ENCODE assay signal across 8 cellular contexts in the genomic region with DNA sequence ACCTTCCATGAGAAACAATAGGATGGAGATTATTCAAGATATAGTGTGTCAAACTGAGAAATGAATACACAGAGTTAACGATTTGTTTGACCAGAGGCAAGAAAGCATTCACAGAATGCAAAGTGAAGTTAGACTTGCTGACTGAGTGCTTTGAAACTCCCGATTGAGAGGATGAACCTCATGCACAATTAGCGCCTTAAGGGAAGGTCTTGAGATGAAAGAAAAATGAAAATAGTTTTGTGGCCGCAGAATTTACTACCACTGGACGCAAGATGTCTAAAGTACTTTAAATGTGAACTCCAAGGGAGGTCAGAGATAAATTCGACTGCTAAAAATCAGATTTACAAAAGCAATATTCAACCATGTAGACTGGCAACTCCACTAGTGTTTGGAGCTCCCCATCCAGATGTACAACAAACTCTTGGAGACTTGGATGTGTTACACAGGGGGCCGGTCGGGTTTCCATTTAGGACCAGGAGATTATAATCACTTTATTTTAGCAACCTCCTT. TPM values are rescaled to one million over a fixed set of nuclear protein-coding genes. Genes with fewer than 3 reads are reported as not detected.
DNase-seq lines count a peak whose midpoint lies in the region; ATAC-seq, FAIRE-seq and TF ChIP-seq lines count a peak whose summit lies in the region.

No MANE protein-coding gene starts in this region.

- H3K4me3 ChIP-seq in keratinocyte (ENCODE audit: control insufficient read depth in 2 of 3, extremely low read depth in 1 of 3, insufficient read depth in 2 of 3, low read depth in 1 of 3, low read length in 3 of 3) (peak overlapping the region; percentile 78 to 97 (median 92)), testis (peak overlapping the region; percentile 79 to 88), lower leg skin (ENCODE audit: low read depth, poor library complexity, severe bottlenecking) (no peak overlapping the region)

- peaks cover 22% of the 10 kb centered on the region for H3K36me3 Mint-ChIP-seq in T-helper 2 cell treated with Interferon-gamma antibody and Interleukin-4, amounts not matched to agents 5 μg/mL and 100 μg/mL, for 36 hours (ENCODE audit: low read depth)
- H3K36me3 Mint-ChIP-seq in activated T-helper 2 cell treated with anti-CD3 and anti-CD28 coated beads, Interferon-gamma antibody, Interleukin-2, Interleukin-4, amounts not matched to agents 10 μg/mL and 5 μg/mL and 100 μg/mL, durations not matched to agents 14 hours and 24 hours and 36 hours (ENCODE audit: low read depth): peaks cover 25% of the 10 kb centered on the region

- H2AFZ ChIP-seq in keratinocyte (ENCODE audit: control insufficient read depth, low read length): peak overlapping the region; percentile 93

- peak overlapping the region; percentile 97 for H3K27ac Mint-ChIP-seq in T-helper 2 cell treated with Interferon-gamma antibody and Interleukin-4, amounts not matched to agents 5 μg/mL and 100 μg/mL, for 36 hours
- H3K27ac Mint-ChIP-seq in activated T-helper 2 cell treated with anti-CD3 and anti-CD28 coated beads, Interferon-gamma antibody, Interleukin-2, Interleukin-4, amounts not matched to agents 10 μg/mL and 5 μg/mL and 100 μg/mL, durations not matched to agents 14 hours and 24 hours and 36 hours: peak overlapping the region; percentile 97

- dilution Hi-C loops in keratinocyte (cut with MboI; ENCODE audit: extremely low pct_ligation_motif_present, low sequenced_read_pairs): no loop called here

- ATAC-seq in HG02610 (IDR thresholded peaks at IDR 0.05; ENCODE audit: unreplicated experiment): no peak
- no peak for ATAC-seq in HG02588 (IDR thresholded peaks at IDR 0.05; ENCODE audit: unreplicated experiment)

- peak; percentile 9 for FAIRE-seq in keratinocyte (lab: Jason Lieb, UNC)

- H3K79me2 ChIP-seq in keratinocyte (ENCODE audit: control insufficient read depth, insufficient read depth, low read length): peaks cover 28% of the 10 kb centered on the region

- no peak for TF ChIP-seq POLR2A in testis (IDR thresholded peaks at IDR 0.05)
- no peak for TF ChIP-seq POLR2A in lower leg skin (IDR thresholded peaks at IDR 0.05)

- H3K27me3 Mint-ChIP-seq in T-helper 2 cell treated with Interferon-gamma antibody and Interleukin-4, amounts not matched to agents 5 μg/mL and 100 μg/mL, for 36 hours (ENCODE audit: low read depth): peaks cover 5% of the 10 kb centered on the region
- H3K27me3 Mint-ChIP-seq in activated T-helper 2 cell treated with anti-CD3 and anti-CD28 coated beads, Interferon-gamma antibody, Interleukin-2, Interleukin-4, amounts not matched to agents 10 μg/mL and 5 μg/mL and 100 μg/mL, durations not matched to agents 14 hours and 24 hours and 36 hours (ENCODE audit: low read depth): peaks cover under 1% of the 10 kb centered on the region

- H3K4me1 Mint-ChIP-seq in T-helper 2 cell treated with Interferon-gamma antibody and Interleukin-4, amounts not matched to agents 5 μg/mL and 100 μg/mL, for 36 hours (ENCODE audit: low read depth): peaks cover 36% of the 10 kb centered on the region
- H3K4me1 Mint-ChIP-seq in activated T-helper 2 cell treated with anti-CD3 and anti-CD28 coated beads, Interferon-gamma antibody, Interleukin-2, Interleukin-4, amounts not matched to agents 10 μg/mL and 5 μg/mL and 100 μg/mL, durations not matched to agents 14 hours and 24 hours and 36 hours (ENCODE audit: low read depth): peaks cover 42% of the 10 kb centered on the region

- 29 to 33% methylated on average over 8 of the region's 8 CpGs for WGBS in testis, 2 donors
- 32% methylated on average over 8 of the region's 8 CpGs for WGBS in lower leg skin, 2 donors

- H3K9me3 Mint-ChIP-seq in T-helper 2 cell treated with Interferon-gamma antibody and Interleukin-4, amounts not matched to agents 5 μg/mL and 100 μg/mL, for 36 hours: no peaks in the 10 kb centered on the region
- no peaks in the 10 kb centered on the region for H3K9me3 Mint-ChIP-seq in activated T-helper 2 cell treated with anti-CD3 and anti-CD28 coated beads, Interferon-gamma antibody, Interleukin-2, Interleukin-4, amounts not matched to agents 10 μg/mL and 5 μg/mL and 100 μg/mL, durations not matched to agents 14 hours and 24 hours and 36 hours

- TF ChIP-seq CTCF in keratinocyte (optimal IDR thresholded peaks at IDR 0.05 in 1 of 3, IDR thresholded peaks at IDR 0.05 in 1 of 3, conservative IDR thresholded peaks at IDR 0.05 in 1 of 3; ENCODE audit: extremely low read depth in 1 of 3, insufficient read depth in 2 of 3, low read length in 3 of 3): no peak
- TF ChIP-seq CTCF in testis (IDR thresholded peaks at IDR 0.05): no peak
- no peak for TF ChIP-seq CTCF in lower leg skin (IDR thresholded peaks at IDR 0.05)

- H3K27me3 ChIP-seq in keratinocyte (ENCODE audit: control insufficient read depth, extremely low read depth, insufficient read depth, low read length): no peaks in the 10 kb centered on the region
- no peaks in the 10 kb centered on the region for H3K27me3 ChIP-seq in testis

- peak overlapping the region; percentile 96 for H3K4me3 Mint-ChIP-seq in T-helper 2 cell treated with Interferon-gamma antibody and Interleukin-4, amounts not matched to agents 5 μg/mL and 100 μg/mL, for 36 hours
- H3K4me3 Mint-ChIP-seq in activated T-helper 2 cell treated with anti-CD3 and anti-CD28 coated beads, Interferon-gamma antibody, Interleukin-2, Interleukin-4, amounts not matched to agents 10 μg/mL and 5 μg/mL and 100 μg/mL, durations not matched to agents 14 hours and 24 hours and 36 hours (ENCODE audit: low read depth): peak overlapping the region; percentile 97

- peaks cover 11% of the 10 kb centered on the region for H3K4me1 ChIP-seq in keratinocyte (ENCODE audit: control insufficient read depth, extremely low read depth, insufficient read depth, low read length)
- peaks cover 7% of the 10 kb centered on the region for H3K4me1 ChIP-seq in testis

- intact Hi-C loops in activated T-helper 2 cell treated with anti-CD3 and anti-CD28 coated beads, Interferon-gamma antibody, Interleukin-2, Interleukin-4, amounts not matched to agents 10 μg/mL and 5 μg/mL and 100 μg/mL, durations not matched to agents 14 hours and 24 hours and 36 hours (cut with micrococcal nuclease): loop anchor here (10.0 kb wide), 1 partner anchor 1111 kb away; no protein-coding TSS in a partner anchor
- intact Hi-C loops in testis (cut with DNase I; ENCODE audit: low total_unique reads): no loop called here
- intact Hi-C loops in lower leg skin (cut with DNase I; ENCODE audit: low total_unique reads): no loop called here

- no peak for DNase-seq in T-helper 2 cell treated with Interferon-gamma antibody and Interleukin-4, amounts not matched to agents 5 μg/mL and 100 μg/mL, for 36 hours (ENCODE audit: low spot score)
- no peak for DNase-seq in T-helper 2 cell
- DNase-seq in activated T-helper 2 cell treated with anti-CD3 and anti-CD28 coated beads, Interferon-gamma antibody, Interleukin-2, Interleukin-4, amounts not matched to agents 10 μg/mL and 5 μg/mL and 100 μg/mL, durations not matched to agents 14 hours and 24 hours and 36 hours (ENCODE audit: low spot score): no peak
- no peak for DNase-seq in keratinocyte (ENCODE audit: low read depth, low spot score)
- DNase-seq in testis: no peak
- no peak for DNase-seq in lower leg skin (ENCODE audit: low spot score in 2 of 2)

- H3K4me2 ChIP-seq in keratinocyte (ENCODE audit: control insufficient read depth, extremely low read depth, insufficient read depth, low read depth, low read length): peak overlapping the region; percentile 90

- no peaks in the 10 kb centered on the region for H3K36me3 ChIP-seq in keratinocyte (ENCODE audit: control insufficient read depth in 2 of 2, extremely low read depth in 1 of 2, insufficient read depth in 2 of 2, low read length in 2 of 2)
- H3K36me3 ChIP-seq in testis (ENCODE audit: low read depth, missing control alignments): no peaks in the 10 kb centered on the region

- H4K20me1 ChIP-seq in keratinocyte (ENCODE audit: control insufficient read depth, extremely low read depth, insufficient read depth, low read length): no peaks in the 10 kb centered on the region

- H3K27ac ChIP-seq in keratinocyte (ENCODE audit: control insufficient read depth, insufficient read depth, low read length): peak overlapping the region; percentile 96
- H3K27ac ChIP-seq in testis: peak overlapping the region; percentile 80 to 85

- H3K9me3 ChIP-seq in keratinocyte (ENCODE audit: control insufficient read depth, low read depth, low read length): no peaks in the 10 kb centered on the region
- no peaks in the 10 kb centered on the region for H3K9me3 ChIP-seq in testis

- H3K9me1 ChIP-seq in keratinocyte (ENCODE audit: control insufficient read depth, extremely low read depth, insufficient read depth, low read length): no peaks in the 10 kb centered on the region

- peak overlapping the region; percentile 99 for H3K9ac ChIP-seq in keratinocyte (ENCODE audit: control insufficient read depth, extremely low read depth, insufficient read depth, low read length)

RNA-seq across cellular contexts. Expression of gene RIMOC1, which starts 0.7 kb away (rescaled TPM):
- total RNA-seq in activated T-helper 2 cell treated with anti-CD3 and anti-CD28 coated beads, Interferon-gamma antibody, Interleukin-2, Interleukin-4, amounts not matched to agents 10 μg/mL and 5 μg/mL and 100 μg/mL, durations not matched to agents 14 hours and 24 hours and 36 hours: 26.6 and 28.7 TPM in 2 replicates
- polyA plus RNA-seq in keratinocyte: 16.8 to 23.7 TPM (median 17.6 TPM) in 3 replicates
- 18.6 TPM for polyA plus RNA-seq in keratinocyte (2011; ENCODE audit: low read depth)
- 12.3 and 26.7 TPM in 2 replicates for polyA plus RNA-seq in keratinocyte (2011; cell fraction: cytosol; rRNA removed)
- 11.1 and 17.2 TPM in 2 replicates for polyA plus RNA-seq in keratinocyte (2011; cell fraction: nucleus; rRNA removed)
- polyA plus RNA-seq in keratinocyte (2012; ENCODE audit: low replicate concordance): 9.4 and 10.1 TPM in 2 replicates
- 6.5 to 28.5 TPM (median 19.3 TPM) in 3 replicates for polyA minus RNA-seq in keratinocyte
- 13.8 TPM for polyA minus RNA-seq in keratinocyte (2011; cell fraction: cytosol; rRNA and poly(A)+ RNA removed)
- 7.6 and 13.2 TPM in 2 replicates for polyA minus RNA-seq in keratinocyte (2011; cell fraction: nucleus; rRNA and poly(A)+ RNA removed)
- 10 to 100 TPM; 19.6 to 20.2 TPM for total RNA-seq in testis
- polyA plus RNA-seq in testis (ENCODE audit: insufficient read depth, low read depth, low replicate concordance): 13.1 TPM
- 10 to 100 TPM; 14.1 to 19.1 (median 15.0) TPM for total RNA-seq in lower leg skin

RNA-seq across cellular contexts. Expression of gene FBXO4, which starts 21.6 kb away (rescaled TPM):
- 16.1 and 17.2 TPM in 2 replicates for total RNA-seq in activated T-helper 2 cell treated with anti-CD3 and anti-CD28 coated beads, Interferon-gamma antibody, Interleukin-2, Interleukin-4, amounts not matched to agents 10 μg/mL and 5 μg/mL and 100 μg/mL, durations not matched to agents 14 hours and 24 hours and 36 hours
- polyA plus RNA-seq in keratinocyte: 4.5 to 5.6 TPM (median 5.0 TPM) in 3 replicates
- polyA plus RNA-seq in keratinocyte (2011; ENCODE audit: low read depth): 4.8 TPM
- polyA plus RNA-seq in keratinocyte (2011; cell fraction: cytosol; rRNA removed): 3.2 and 6.1 TPM in 2 replicates
- 3.6 and 4.1 TPM in 2 replicates for polyA plus RNA-seq in keratinocyte (2011; cell fraction: nucleus; rRNA removed)
- polyA plus RNA-seq in keratinocyte (2012; ENCODE audit: low replicate concordance): 3.3 and 3.8 TPM in 2 replicates
- polyA minus RNA-seq in keratinocyte: 1.8 to 3.1 TPM (median 2.0 TPM) in 3 replicates
- not detected for polyA minus RNA-seq in keratinocyte (2011; cell fraction: cytosol; rRNA and poly(A)+ RNA removed)
- polyA minus RNA-seq in keratinocyte (2011; cell fraction: nucleus; rRNA and poly(A)+ RNA removed): 1.5 and 4.5 TPM in 2 replicates
- total RNA-seq in testis: 10 to 100 TPM; 15.1 to 27.1 TPM
- polyA plus RNA-seq in testis (ENCODE audit: insufficient read depth, low read depth, low replicate concordance): 15.5 TPM
- 10 to 100 TPM in 1 of 4 donors, 1 to 10 TPM in 3; 6.6 to 11.3 (median 8.8) TPM for total RNA-seq in lower leg skin

RNA-seq across cellular contexts. Expression of gene OXCT1, which starts 33.2 kb away (rescaled TPM):
- total RNA-seq in activated T-helper 2 cell treated with anti-CD3 and anti-CD28 coated beads, Interferon-gamma antibody, Interleukin-2, Interleukin-4, amounts not matched to agents 10 μg/mL and 5 μg/mL and 100 μg/mL, durations not matched to agents 14 hours and 24 hours and 36 hours: 118 and 123 TPM in 2 replicates
- polyA plus RNA-seq in keratinocyte (16.8 to 34.0 TPM (median 21.5 TPM) in 3 replicates), testis (ENCODE audit: insufficient read depth, low read depth, low replicate concordance) (22.7 TPM)
- polyA plus RNA-seq in keratinocyte (2011; ENCODE audit: low read depth): 32.8 TPM
- 12.1 and 23.3 TPM in 2 replicates for polyA plus RNA-seq in keratinocyte (2011; cell fraction: cytosol; rRNA removed)
- polyA plus RNA-seq in keratinocyte (2011; cell fraction: nucleus; rRNA removed): 19.2 and 21.4 TPM in 2 replicates
- polyA plus RNA-seq in keratinocyte (2012; ENCODE audit: low replicate concordance): 12.5 and 24.8 TPM in 2 replicates
- polyA minus RNA-seq in keratinocyte: 3.0 to 24.4 TPM (median 10.0 TPM) in 3 replicates
- polyA minus RNA-seq in keratinocyte (2011; cell fraction: cytosol; rRNA and poly(A)+ RNA removed): 11.1 TPM
- 11.9 and 21.3 TPM in 2 replicates for polyA minus RNA-seq in keratinocyte (2011; cell fraction: nucleus; rRNA and poly(A)+ RNA removed)
- total RNA-seq in testis (10 to 100 TPM; 11.7 to 16.5 TPM), lower leg skin (10 to 100 TPM; 19.0 to 28.8 (median 20.9) TPM)
